Comparison of ENCODE assay signal across 31 cellular contexts in genomic region chr3:56001991-56002390, GRCh38.
"Had no signal": no experiment of that assay in that cellular context is flagged by ENCODE, and none has a peak within 500 bp of the region (broad histone marks: within the 10 kb centered on the region; RNA-seq: fewer than 3 reads in every experiment).

No MANE protein-coding gene starts in this region.

- ATAC-seq: activated naive CD8-positive, alpha-beta T cell treated with anti-CD3 and anti-CD28 coated beads, Interleukin-2, amount 50 U/mL, for 24 hours; activated T-cell treated with anti-CD3 and anti-CD28 coated beads, Interleukin-2, amount 50 U/mL, for 4 hours; Panc1 had no signal

- DNase-seq: activated CD4-positive, alpha-beta memory T cell treated with anti-CD3 and anti-CD28 coated beads for 36 hours; activated CD4-positive, alpha-beta T cell treated with anti-CD3 and anti-CD28 coated beads, Interleukin-2, amount 10 ng/mL, durations not matched to agents 7 days and 5 days; activated CD8-positive, alpha-beta memory T cell treated with anti-CD3 and anti-CD28 coated beads, Interleukin-2, amount 50 U/mL, for 4 hours; activated effector memory CD4-positive, alpha-beta T cell treated with Interleukin-2 at 50 U/mL for 16 hours; activated naive CD4-positive, alpha-beta T cell treated with anti-CD3 and anti-CD28 coated beads, Interleukin-2, amount 10 ng/mL, durations not matched to agents 7 days and 5 days; activated naive CD8-positive, alpha-beta T cell treated with anti-CD3 and anti-CD28 coated beads, Interleukin-2, amount 50 U/mL, for 24 hours; activated T-cell treated with anti-CD3 and anti-CD28 coated beads for 4 hours; activated T-cell treated with anti-CD3 and anti-CD28 coated beads, Interleukin-2, amount 50 U/mL, for 4 hours; amniotic stem cell; aorta; brain microvascular endothelial cell; NCI-H1092 treated with DMSO at 0.1 percent for 48 hours; NCI-H1417; NCI-H146; NCI-H187; NCI-H2029 treated with DMSO at 0.1 percent for 48 hours; NCI-H2107; NCI-H2171; NCI-H510A; NCI-H526 treated with DMSO at 0.1 percent for 48 hours; NCI-H774; SHP77; SJCRH30; T-helper 9 cell; WERI-Rb-1 had no signal

- H3K4me1 Mint-ChIP-seq: activated naive CD4-positive, alpha-beta T cell treated with anti-CD3 and anti-CD28 coated beads, Interleukin-2, amount 10 ng/mL, durations not matched to agents 7 days and 5 days; activated naive CD8-positive, alpha-beta T cell treated with anti-CD3 and anti-CD28 coated beads, Interleukin-2, amount 50 U/mL, for 24 hours; central memory CD8-positive, alpha-beta T cell had no signal

- H3K9me3 Mint-ChIP-seq: activated CD4-positive, alpha-beta memory T cell treated with anti-CD3 and anti-CD28 coated beads for 36 hours; activated CD4-positive, alpha-beta T cell treated with anti-CD3 and anti-CD28 coated beads, Interleukin-2, amount 10 ng/mL, durations not matched to agents 7 days and 5 days; activated naive CD4-positive, alpha-beta T cell treated with anti-CD3 and anti-CD28 coated beads, Interleukin-2, amount 10 ng/mL, durations not matched to agents 7 days and 5 days; activated naive CD8-positive, alpha-beta T cell treated with anti-CD3 and anti-CD28 coated beads, Interleukin-2, amount 50 U/mL, for 24 hours; activated T-cell treated with anti-CD3 and anti-CD28 coated beads, Interleukin-2, amount 50 U/mL, for 4 hours; activated T-helper 1 cell treated with anti-CD3 and anti-CD28 coated beads, Interleukin-12 subunit alpha, Interleukin-12 subunit beta, Interleukin-2, Interleukin-4 antibody, amounts not matched to agents 30 ng/mL and 10 ng/mL and 1 ng/mL, durations not matched to agents 14 hours and 24 hours and 36 hours; T-helper 1 cell treated with Interleukin-12 subunit alpha and Interleukin-12 subunit beta and Interleukin-4 antibody, amounts not matched to agents 30 μg/mL and 1 μg/mL, for 36 hours had no signal

- H3K27me3 ChIP-seq: brain microvascular endothelial cell, SJCRH30 had no signal

- H3K27ac ChIP-seq: brain microvascular endothelial cell, SJCRH30, SK-N-MC, WERI-Rb-1 had no signal

- H3K27me3 Mint-ChIP-seq: activated CD4-positive, alpha-beta memory T cell treated with anti-CD3 and anti-CD28 coated beads for 36 hours; activated naive CD4-positive, alpha-beta T cell treated with anti-CD3 and anti-CD28 coated beads, Interleukin-2, amount 10 ng/mL, durations not matched to agents 7 days and 5 days; central memory CD8-positive, alpha-beta T cell had no signal

- H3K9me3 ChIP-seq: SJCRH30 had no signal

- H3K4me3 Mint-ChIP-seq: activated CD4-positive, alpha-beta memory T cell treated with anti-CD3 and anti-CD28 coated beads for 36 hours; activated CD4-positive, alpha-beta T cell treated with anti-CD3 and anti-CD28 coated beads, Interleukin-2, amount 10 ng/mL, durations not matched to agents 7 days and 5 days; activated naive CD4-positive, alpha-beta T cell treated with anti-CD3 and anti-CD28 coated beads, Interleukin-2, amount 10 ng/mL, durations not matched to agents 7 days and 5 days; activated naive CD8-positive, alpha-beta T cell; activated naive CD8-positive, alpha-beta T cell treated with anti-CD3 and anti-CD28 coated beads, Interleukin-2, amount 50 U/mL, for 24 hours; activated T-cell treated with anti-CD3 and anti-CD28 coated beads, Interleukin-2, amount 50 U/mL, for 4 hours; activated T-helper 1 cell treated with anti-CD3 and anti-CD28 coated beads, Interleukin-12 subunit alpha, Interleukin-12 subunit beta, Interleukin-2, Interleukin-4 antibody, amounts not matched to agents 30 ng/mL and 10 ng/mL and 1 ng/mL, durations not matched to agents 14 hours and 24 hours and 36 hours; central memory CD8-positive, alpha-beta T cell; T-helper 1 cell treated with Interleukin-12 subunit alpha and Interleukin-12 subunit beta and Interleukin-4 antibody, amounts not matched to agents 30 μg/mL and 1 μg/mL, for 36 hours had no signal

- H3K36me3 Mint-ChIP-seq: activated CD4-positive, alpha-beta memory T cell treated with anti-CD3 and anti-CD28 coated beads for 36 hours; activated naive CD4-positive, alpha-beta T cell treated with anti-CD3 and anti-CD28 coated beads, Interleukin-2, amount 10 ng/mL, durations not matched to agents 7 days and 5 days; activated naive CD8-positive, alpha-beta T cell had no signal

- H3K27ac Mint-ChIP-seq: activated CD4-positive, alpha-beta memory T cell treated with anti-CD3 and anti-CD28 coated beads for 36 hours; activated CD4-positive, alpha-beta T cell treated with anti-CD3 and anti-CD28 coated beads, Interleukin-2, amount 10 ng/mL, durations not matched to agents 7 days and 5 days; activated naive CD4-positive, alpha-beta T cell treated with anti-CD3 and anti-CD28 coated beads, Interleukin-2, amount 10 ng/mL, durations not matched to agents 7 days and 5 days; activated naive CD8-positive, alpha-beta T cell; activated naive CD8-positive, alpha-beta T cell treated with anti-CD3 and anti-CD28 coated beads, Interleukin-2, amount 50 U/mL, for 24 hours; activated T-helper 1 cell treated with anti-CD3 and anti-CD28 coated beads, Interleukin-12 subunit alpha, Interleukin-12 subunit beta, Interleukin-2, Interleukin-4 antibody, amounts not matched to agents 30 ng/mL and 10 ng/mL and 1 ng/mL, durations not matched to agents 14 hours and 24 hours and 36 hours; T-helper 1 cell treated with Interleukin-12 subunit alpha and Interleukin-12 subunit beta and Interleukin-4 antibody, amounts not matched to agents 30 μg/mL and 1 μg/mL, for 36 hours had no signal

- H3K4me1 ChIP-seq: SJCRH30 had no signal
